Comparison of ENCODE assay signal across 32 cellular contexts in the genomic region with DNA sequence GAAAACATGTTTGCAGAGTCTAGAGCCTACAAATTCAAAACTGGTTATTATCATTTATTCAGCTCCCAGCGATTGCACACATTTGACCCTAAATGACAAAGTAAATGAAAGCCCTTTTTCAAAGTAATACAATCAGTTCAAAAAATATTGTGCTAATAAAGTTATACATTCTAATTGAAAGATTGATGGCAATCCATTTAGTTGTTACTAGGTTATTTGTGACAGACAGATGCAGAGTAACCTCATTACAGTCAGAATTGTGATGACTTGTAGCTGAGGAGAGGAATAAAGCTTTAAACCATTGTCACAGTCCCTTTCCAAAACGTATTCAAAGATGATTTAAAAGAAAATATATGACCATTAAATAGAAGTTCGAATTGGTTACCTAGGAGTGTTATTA.
"Had no signal": no experiment of that assay in that cellular context is flagged by ENCODE, and none has a peak within 500 bp of the region (broad histone marks: within the 10 kb centered on the region; RNA-seq: fewer than 3 reads in every experiment).

No MANE protein-coding gene starts in this region.

- H3K4me1 ChIP-seq: body of pancreas, esophagus squamous epithelium, gastroesophageal sphincter, heart right ventricle had no signal

- H3K36me3 Mint-ChIP-seq: activated naive CD8-positive, alpha-beta T cell had no signal

- ATAC-seq: activated CD4-positive, CD25-positive, alpha-beta regulatory T cell treated with anti-CD3 and anti-CD28 coated beads, Interleukin-2, amount 50 U/mL, for 24 hours; activated CD8-positive, alpha-beta T cell treated with anti-CD3 and anti-CD28 coated beads for 36 hours; activated T-cell treated with anti-CD3 and anti-CD28 coated beads, Interleukin-2, amount 50 U/mL, for 4 hours; activated T-helper 17 cell treated with anti-CD3 and anti-CD28 coated beads, Interleukin-2, amount 50 U/mL, for 72 hours; body of pancreas; effector memory CD8-positive, alpha-beta T cell; gastroesophageal sphincter; heart right ventricle; T-helper 17 cell had no signal

- H3K4me3 Mint-ChIP-seq: activated B cell treated with CpG ODN at 0.5 μM for 24 hours; activated CD8-positive, alpha-beta T cell treated with anti-CD3 and anti-CD28 coated beads for 36 hours; activated naive CD8-positive, alpha-beta T cell; activated T-cell treated with anti-CD3 and anti-CD28 coated beads, Interleukin-2, amount 50 U/mL, for 4 hours; activated T-helper 17 cell treated with anti-CD3 and anti-CD28 coated beads, Interleukin-2, amount 50 U/mL, for 72 hours; effector memory CD8-positive, alpha-beta T cell; T-helper 17 cell; T-helper 2 cell treated with Interferon-gamma antibody and Interleukin-4, amounts not matched to agents 5 μg/mL and 100 μg/mL, for 36 hours had no signal

- H3K27me3 ChIP-seq: body of pancreas, esophagus squamous epithelium, gastroesophageal sphincter, heart right ventricle had no signal

- H3K4me1 Mint-ChIP-seq: activated B cell treated with CpG ODN at 0.5 μM for 24 hours; activated T-helper 17 cell treated with anti-CD3 and anti-CD28 coated beads, Interleukin-2, amount 50 U/mL, for 72 hours; T-helper 17 cell had no signal

- H3K4me3 ChIP-seq: body of pancreas, esophagus squamous epithelium, gastroesophageal sphincter, heart right ventricle had no signal

- FAIRE-seq: colon had no signal

- H3K36me3 ChIP-seq: esophagus squamous epithelium, gastroesophageal sphincter, heart right ventricle had no signal

- DNase-seq: activated B cell treated with CpG ODN at 0.5 μM for 24 hours; activated CD4-positive, alpha-beta T cell treated with anti-CD3 and anti-CD28 coated beads for 48 hours; activated CD4-positive, alpha-beta T cell treated with anti-CD3 and anti-CD28 coated beads, Interleukin-2, amount 50 U/mL, for 1 hour; activated CD4-positive, alpha-beta T cell treated with anti-CD3 and anti-CD28 coated beads, Interleukin-2, amount 50 U/mL, for 48 hours; activated CD8-positive, alpha-beta memory T cell treated with anti-CD3 and anti-CD28 coated beads for 24 hours; activated CD8-positive, alpha-beta T cell treated with anti-CD3 and anti-CD28 coated beads for 36 hours; activated effector memory CD4-positive, alpha-beta T cell treated with Interleukin-2 at 50 U/mL for 16 hours; activated gamma-delta T cell treated with Interleukin-2 at 50 U/mL for 16 hours; activated naive CD4-positive, alpha-beta T cell treated with anti-CD3 and anti-CD28 coated beads, Interleukin-2, amount 50 U/mL, for 16 hours; activated naive CD4-positive, alpha-beta T cell treated with Interleukin-2 at 50 U/mL for 16 hours; activated T-cell treated with anti-CD3 and anti-CD28 coated beads, Interleukin-2, amount 50 U/mL, for 4 hours; amygdala; aorta; body of pancreas; caudate nucleus; cortex of kidney; dermis blood vessel endothelial cell; effector CD4-positive, alpha-beta T cell; effector memory CD8-positive, alpha-beta T cell; erythroblast; esophagus squamous epithelium; foreskin melanocyte; heart right ventricle; T-helper 17 cell; T1000; WERI-Rb-1 had no signal

- H3K9me3 ChIP-seq: body of pancreas, esophagus squamous epithelium, gastroesophageal sphincter, heart right ventricle had no signal

- H3K27me3 Mint-ChIP-seq: activated B cell treated with CpG ODN at 0.5 μM for 24 hours; activated CD8-positive, alpha-beta T cell treated with anti-CD3 and anti-CD28 coated beads for 36 hours; activated naive CD8-positive, alpha-beta T cell; activated T-helper 17 cell treated with anti-CD3 and anti-CD28 coated beads, Interleukin-2, amount 50 U/mL, for 72 hours; effector memory CD8-positive, alpha-beta T cell; T-helper 17 cell had no signal

- H3K27ac ChIP-seq: body of pancreas, esophagus squamous epithelium, gastroesophageal sphincter, heart right ventricle, WERI-Rb-1 had no signal

- H3K27ac Mint-ChIP-seq: activated B cell treated with CpG ODN at 0.5 μM for 24 hours; activated CD8-positive, alpha-beta T cell treated with anti-CD3 and anti-CD28 coated beads for 36 hours; activated naive CD8-positive, alpha-beta T cell; activated T-helper 17 cell treated with anti-CD3 and anti-CD28 coated beads, Interleukin-2, amount 50 U/mL, for 72 hours; effector memory CD8-positive, alpha-beta T cell; T-helper 17 cell; T-helper 2 cell treated with Interferon-gamma antibody and Interleukin-4, amounts not matched to agents 5 μg/mL and 100 μg/mL, for 36 hours had no signal
